ENCODE assay signal across 10 cellular contexts in the genomic region with DNA sequence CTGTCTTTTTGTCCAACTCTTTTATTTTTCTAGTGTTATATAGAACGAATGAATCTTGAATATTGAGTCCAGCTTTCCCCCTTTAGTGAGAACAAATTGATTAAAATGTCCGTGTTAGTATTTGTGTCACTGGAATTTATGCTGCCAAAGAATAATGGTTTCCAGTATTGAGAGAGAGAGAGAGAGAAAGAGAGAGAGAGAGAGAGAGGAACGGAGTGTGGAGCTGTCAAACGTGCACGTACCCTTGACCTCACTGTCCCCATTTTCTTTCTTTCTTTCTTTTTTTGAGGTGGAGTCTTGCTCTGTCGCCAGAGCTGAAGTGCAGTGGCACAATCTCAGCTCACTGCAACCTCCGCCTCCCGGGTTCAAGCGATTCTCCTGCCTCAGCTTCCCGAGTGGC.
"Had no signal": no experiment of that assay in that cellular context is flagged by ENCODE, and none has a peak within 500 bp of the region (broad histone marks: within the 10 kb centered on the region; RNA-seq: fewer than 3 reads in every experiment).

No MANE protein-coding gene starts in this region.

- ATAC-seq: HCT116 had no signal

- H3K4me3 ChIP-seq: GM23248, HAP-1 had no signal

- H3K27ac Mint-ChIP-seq: H9, HFFc6 had no signal

- H3K4me1 ChIP-seq: HAP-1 had no signal

- H3K4me3 Mint-ChIP-seq: H9, HFFc6 had no signal

- H3K4me1 Mint-ChIP-seq: H9 had no signal

- H3K9ac ChIP-seq: GM23248 had no signal

- DNase-seq: GOT3, H7, H9, HCEC 1CT, HFFc6 had no signal

- H3K36me3 ChIP-seq: HAP-1 had no signal

- H3K9me3 ChIP-seq: HAP-1 had no signal

- FAIRE-seq: H1, H54 had no signal
